15 cellular contexts compared by ENCODE assay signal in the genomic region with DNA sequence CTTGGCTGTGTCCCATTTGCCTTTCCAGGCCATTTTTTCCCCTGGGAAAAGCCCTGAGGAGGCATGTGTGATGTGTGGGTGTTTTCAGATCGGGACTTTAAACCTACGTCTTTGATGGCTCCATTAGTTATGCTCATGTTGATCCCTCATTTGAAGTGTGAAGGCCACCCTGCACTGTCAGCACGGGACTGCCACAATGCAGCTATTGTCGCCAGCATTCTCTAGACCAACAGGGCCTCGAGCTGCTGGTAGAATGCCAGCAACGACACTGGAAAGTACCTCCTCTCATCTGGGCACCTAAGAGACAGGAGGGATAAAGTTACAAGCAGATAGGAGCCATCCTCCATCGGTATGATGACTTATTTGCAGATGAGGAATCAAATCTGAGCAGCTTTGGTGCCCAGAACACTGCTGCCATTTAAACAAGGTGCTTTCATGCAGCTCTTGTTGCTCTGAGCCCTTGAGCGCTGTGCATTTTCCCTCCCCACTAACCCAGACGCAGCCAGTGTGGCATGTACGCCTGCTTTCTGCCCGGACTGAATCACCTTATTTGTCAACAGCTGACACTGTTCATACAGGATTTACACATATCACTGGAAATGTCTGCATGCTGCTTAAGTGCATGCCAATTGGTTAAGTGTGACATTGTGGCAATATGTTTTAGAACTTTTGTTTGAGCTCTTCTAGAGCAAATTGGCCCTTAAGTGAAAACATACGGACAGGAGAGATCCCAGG.
"Had no signal": no experiment of that assay in that cellular context is flagged by ENCODE, and none has a peak within 500 bp of the region (broad histone marks: within the 10 kb centered on the region; RNA-seq: fewer than 3 reads in every experiment).

No MANE protein-coding gene starts in this region.

- H3K27ac Mint-ChIP-seq: activated B cell treated with CpG ODN at 0.5 μM for 24 hours; activated CD4-positive, alpha-beta T cell treated with anti-CD3 and anti-CD28 coated beads, Interleukin-2, amount 10 ng/mL, durations not matched to agents 7 days and 5 days; activated T-helper 17 cell treated with anti-CD3 and anti-CD28 coated beads, Interleukin-2, amount 50 U/mL, for 72 hours; stimulated activated naive CD8-positive, alpha-beta T cell treated with anti-CD3 and anti-CD28 coated beads, Interleukin-15, Interleukin-2, amounts not matched to agents 100 ng/mL and 50 ng/mL, for 24 hours had no signal

- ATAC-seq: activated T-helper 17 cell treated with anti-CD3 and anti-CD28 coated beads, Interleukin-2, amount 50 U/mL, for 72 hours; lower lobe of right lung; naive thymus-derived CD4-positive, alpha-beta T cell; sciatic nerve had no signal

- H3K9me3 ChIP-seq: lower lobe of right lung, psoas muscle had no signal

- H3K36me3 ChIP-seq: brain microvascular endothelial cell, lower lobe of right lung had no signal

- H3K4me3 ChIP-seq: lower lobe of right lung, psoas muscle had no signal

- H3K4me1 Mint-ChIP-seq: activated B cell treated with CpG ODN at 0.5 μM for 24 hours had no signal

- H3K27me3 ChIP-seq: brain microvascular endothelial cell had no signal

- H3K4me1 ChIP-seq: lower lobe of right lung, psoas muscle had no signal

- H3K4me3 Mint-ChIP-seq: activated B cell treated with CpG ODN at 0.5 μM for 24 hours; activated CD4-positive, alpha-beta T cell treated with anti-CD3 and anti-CD28 coated beads, Interleukin-2, amount 10 ng/mL, durations not matched to agents 7 days and 5 days; activated T-helper 17 cell treated with anti-CD3 and anti-CD28 coated beads, Interleukin-2, amount 50 U/mL, for 72 hours; naive thymus-derived CD4-positive, alpha-beta T cell; stimulated activated naive CD8-positive, alpha-beta T cell treated with anti-CD3 and anti-CD28 coated beads, Interleukin-15, Interleukin-2, amounts not matched to agents 100 ng/mL and 50 ng/mL, for 24 hours had no signal

- H3K27ac ChIP-seq: brain microvascular endothelial cell, lower lobe of right lung, psoas muscle had no signal

- DNase-seq: activated B cell treated with CpG ODN at 0.5 μM for 24 hours; activated CD4-positive, alpha-beta T cell treated with anti-CD3 and anti-CD28 coated beads, Interleukin-2, amount 10 ng/mL, durations not matched to agents 7 days and 5 days; activated naive CD4-positive, alpha-beta T cell treated with anti-CD3 and anti-CD28 coated beads, Interleukin-2, amount 50 U/mL, for 16 hours; activated T-cell treated with anti-CD3 and anti-CD28 coated beads for 4 hours; brain microvascular endothelial cell; dermis blood vessel endothelial cell; lower lobe of right lung; naive thymus-derived CD4-positive, alpha-beta T cell; psoas muscle; stimulated activated CD4-positive, alpha-beta T cell treated with anti-CD3 and anti-CD28 coated beads, Interleukin-12 subunit alpha, Interleukin-12 subunit beta, amount 100 ng/mL, for 4 hours; stimulated activated CD4-positive, alpha-beta T cell treated with anti-CD3 and anti-CD28 coated beads, Interleukin-2, amount 100 ng/mL, for 48 hours; T-helper 2 cell had no signal

- H3K9me3 Mint-ChIP-seq: activated B cell treated with CpG ODN at 0.5 μM for 24 hours; activated CD4-positive, alpha-beta T cell treated with anti-CD3 and anti-CD28 coated beads, Interleukin-2, amount 10 ng/mL, durations not matched to agents 7 days and 5 days; activated T-helper 17 cell treated with anti-CD3 and anti-CD28 coated beads, Interleukin-2, amount 50 U/mL, for 72 hours; stimulated activated naive CD8-positive, alpha-beta T cell treated with anti-CD3 and anti-CD28 coated beads, Interleukin-15, Interleukin-2, amounts not matched to agents 100 ng/mL and 50 ng/mL, for 24 hours had no signal

- H3K36me3 Mint-ChIP-seq: naive thymus-derived CD4-positive, alpha-beta T cell had no signal
